19 cellular contexts compared by ENCODE assay signal in the genomic region with DNA sequence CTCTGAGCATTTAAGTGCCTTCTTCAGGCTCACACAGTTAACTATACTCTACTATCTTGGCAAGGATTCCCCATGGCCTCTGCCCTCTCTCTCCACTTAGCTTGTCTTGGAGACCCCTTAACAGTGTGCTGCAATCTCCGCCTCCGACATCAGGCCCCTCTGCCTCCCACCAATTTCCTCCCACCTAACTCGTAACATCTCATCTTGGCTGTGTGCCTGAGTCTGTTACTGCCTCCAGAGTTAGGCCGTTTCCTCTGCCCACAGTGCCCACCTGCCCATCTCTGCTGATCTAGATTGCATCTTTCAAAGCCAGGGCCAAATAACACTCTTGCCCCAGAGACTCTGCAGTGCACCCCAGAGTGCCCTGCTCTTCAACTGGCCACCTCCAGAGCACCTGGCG.
"Had no signal": no experiment of that assay in that cellular context is flagged by ENCODE, and none has a peak within 500 bp of the region (broad histone marks: within the 10 kb centered on the region; RNA-seq: fewer than 3 reads in every experiment).

No MANE protein-coding gene starts in this region.

- H3K9me3 ChIP-seq: SK-N-SH had no signal

- FAIRE-seq: RCC 7860 had no signal

- H3K9ac ChIP-seq: SK-N-SH had no signal

- H3K4me2 ChIP-seq: SK-N-SH had no signal

- DNase-seq: Karpas-422, KG1, MM.1S, NCI-H1092 treated with DMSO at 0.1 percent for 48 hours, NCI-H1436, NCI-H187, NCI-H2029, NCI-H2081 treated with DMSO at 0.1 percent for 48 hours, NCI-H2171, NCI-H226, NCI-H446, NCI-H510A, NCI-H524 treated with DMSO at 0.1 percent for 48 hours, NCI-H69, NCI-H774, RPMI8226, SHP77, SK-N-SH had no signal
